Comparison of ENCODE assay signal across 1 cellular context in the genomic region with DNA sequence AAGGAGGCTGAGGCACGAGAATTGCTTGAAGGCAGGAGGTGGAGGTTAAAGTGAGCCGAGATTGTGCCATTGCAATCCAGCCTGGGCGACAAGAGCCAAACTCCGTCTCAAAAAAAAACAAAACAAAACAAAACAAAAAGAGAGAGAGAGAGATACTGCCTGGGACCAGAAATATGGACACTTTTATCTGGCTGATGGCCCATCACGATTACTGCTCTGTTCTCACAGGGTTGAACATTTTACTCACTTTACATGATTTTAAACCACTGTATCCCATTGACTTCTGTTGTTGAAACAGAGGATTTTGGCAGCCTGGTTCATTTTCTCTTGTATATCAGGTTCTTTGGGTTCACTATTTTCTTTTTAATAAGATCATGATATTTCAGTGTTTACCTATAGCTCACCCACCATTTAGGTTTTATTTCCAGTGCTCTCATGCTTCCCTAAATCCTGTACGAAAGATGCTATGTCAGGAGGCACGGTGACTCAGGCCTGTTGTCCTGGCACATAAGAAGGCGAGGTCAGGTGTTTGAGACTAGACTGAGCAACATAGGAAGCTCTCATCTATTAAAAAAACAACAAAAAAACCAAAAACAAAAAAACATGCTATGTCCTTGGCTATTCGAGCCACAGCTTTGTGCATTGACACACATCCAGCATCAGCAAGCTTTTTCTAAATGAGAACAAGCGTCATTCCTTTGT.
TF ChIP-seq lines count a peak whose summit lies in the region.

No MANE protein-coding gene starts in this region.

TF ChIP-seq in GM23338, 12 proteins besides CTCF, POLR2A, EP300 and RAD21 (continued from another document):
- TF ChIP-seq JUNB (IDR thresholded peaks at IDR 0.05; ENCODE audit: unreplicated experiment) (no peak), STAT1 (IDR thresholded peaks at IDR 0.05; ENCODE audit: unreplicated experiment) (no peak), ZNF331 (CRISPR knock-in tag; IDR thresholded peaks at IDR 0.05; ENCODE audit: low read depth) (no peak), ZNF114 (CRISPR knock-in tag; IDR thresholded peaks at IDR 0.05) (no peak)
- TF ChIP-seq, protein P1, sequence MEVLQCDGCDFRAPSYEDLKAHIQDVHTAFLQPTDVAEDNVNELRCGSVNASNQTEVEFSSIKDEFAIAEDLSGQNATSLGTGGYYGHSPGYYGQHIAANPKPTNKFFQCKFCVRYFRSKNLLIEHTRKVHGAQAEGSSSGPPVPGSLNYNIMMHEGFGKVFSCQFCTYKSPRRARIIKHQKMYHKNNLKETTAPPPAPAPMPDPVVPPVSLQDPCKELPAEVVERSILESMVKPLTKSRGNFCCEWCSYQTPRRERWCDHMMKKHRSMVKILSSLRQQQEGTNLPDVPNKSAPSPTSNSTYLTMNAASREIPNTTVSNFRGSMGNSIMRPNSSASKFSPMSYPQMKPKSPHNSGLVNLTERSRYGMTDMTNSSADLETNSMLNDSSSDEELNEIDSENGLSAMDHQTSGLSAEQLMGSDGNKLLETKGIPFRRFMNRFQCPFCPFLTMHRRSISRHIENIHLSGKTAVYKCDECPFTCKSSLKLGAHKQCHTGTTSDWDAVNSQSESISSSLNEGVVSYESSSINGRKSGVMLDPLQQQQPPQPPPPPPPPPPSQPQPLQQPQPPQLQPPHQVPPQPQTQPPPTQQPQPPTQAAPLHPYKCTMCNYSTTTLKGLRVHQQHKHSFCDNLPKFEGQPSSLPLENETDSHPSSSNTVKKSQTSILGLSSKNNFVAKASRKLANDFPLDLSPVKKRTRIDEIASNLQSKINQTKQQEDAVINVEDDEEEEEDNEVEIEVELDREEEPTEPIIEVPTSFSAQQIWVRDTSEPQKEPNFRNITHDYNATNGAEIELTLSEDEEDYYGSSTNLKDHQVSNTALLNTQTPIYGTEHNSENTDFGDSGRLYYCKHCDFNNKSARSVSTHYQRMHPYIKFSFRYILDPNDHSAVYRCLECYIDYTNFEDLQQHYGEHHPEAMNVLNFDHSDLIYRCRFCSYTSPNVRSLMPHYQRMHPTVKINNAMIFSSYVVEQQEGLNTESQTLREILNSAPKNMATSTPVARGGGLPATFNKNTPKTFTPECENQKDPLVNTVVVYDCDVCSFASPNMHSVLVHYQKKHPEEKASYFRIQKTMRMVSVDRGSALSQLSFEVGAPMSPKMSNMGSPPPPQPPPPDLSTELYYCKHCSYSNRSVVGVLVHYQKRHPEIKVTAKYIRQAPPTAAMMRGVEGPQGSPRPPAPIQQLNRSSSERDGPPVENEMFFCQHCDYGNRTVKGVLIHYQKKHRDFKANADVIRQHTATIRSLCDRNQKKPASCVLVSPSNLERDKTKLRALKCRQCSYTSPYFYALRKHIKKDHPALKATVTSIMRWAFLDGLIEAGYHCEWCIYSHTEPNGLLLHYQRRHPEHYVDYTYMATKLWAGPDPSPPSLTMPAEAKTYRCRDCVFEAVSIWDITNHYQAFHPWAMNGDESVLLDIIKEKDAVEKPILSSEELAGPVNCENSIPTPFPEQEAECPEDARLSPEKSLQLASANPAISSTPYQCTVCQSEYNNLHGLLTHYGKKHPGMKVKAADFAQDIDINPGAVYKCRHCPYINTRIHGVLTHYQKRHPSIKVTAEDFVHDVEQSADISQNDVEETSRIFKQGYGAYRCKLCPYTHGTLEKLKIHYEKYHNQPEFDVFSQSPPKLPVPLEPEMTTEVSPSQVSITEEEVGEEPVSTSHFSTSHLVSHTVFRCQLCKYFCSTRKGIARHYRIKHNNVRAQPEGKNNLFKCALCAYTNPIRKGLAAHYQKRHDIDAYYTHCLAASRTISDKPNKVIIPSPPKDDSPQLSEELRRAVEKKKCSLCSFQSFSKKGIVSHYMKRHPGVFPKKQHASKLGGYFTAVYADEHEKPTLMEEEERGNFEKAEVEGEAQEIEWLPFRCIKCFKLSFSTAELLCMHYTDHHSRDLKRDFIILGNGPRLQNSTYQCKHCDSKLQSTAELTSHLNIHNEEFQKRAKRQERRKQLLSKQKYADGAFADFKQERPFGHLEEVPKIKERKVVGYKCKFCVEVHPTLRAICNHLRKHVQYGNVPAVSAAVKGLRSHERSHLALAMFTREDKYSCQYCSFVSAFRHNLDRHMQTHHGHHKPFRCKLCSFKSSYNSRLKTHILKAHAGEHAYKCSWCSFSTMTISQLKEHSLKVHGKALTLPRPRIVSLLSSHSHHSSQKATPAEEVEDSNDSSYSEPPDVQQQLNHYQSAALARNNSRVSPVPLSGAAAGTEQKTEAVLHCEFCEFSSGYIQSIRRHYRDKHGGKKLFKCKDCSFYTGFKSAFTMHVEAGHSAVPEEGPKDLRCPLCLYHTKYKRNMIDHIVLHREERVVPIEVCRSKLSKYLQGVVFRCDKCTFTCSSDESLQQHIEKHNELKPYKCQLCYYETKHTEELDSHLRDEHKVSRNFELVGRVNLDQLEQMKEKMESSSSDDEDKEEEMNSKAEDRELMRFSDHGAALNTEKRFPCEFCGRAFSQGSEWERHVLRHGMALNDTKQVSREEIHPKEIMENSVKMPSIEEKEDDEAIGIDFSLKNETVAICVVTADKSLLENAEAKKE (CRISPR knock-in tag; IDR thresholded peaks at IDR 0.05): no peak
